Comparison of ENCODE assay signal across 8 cellular contexts in the genomic region with DNA sequence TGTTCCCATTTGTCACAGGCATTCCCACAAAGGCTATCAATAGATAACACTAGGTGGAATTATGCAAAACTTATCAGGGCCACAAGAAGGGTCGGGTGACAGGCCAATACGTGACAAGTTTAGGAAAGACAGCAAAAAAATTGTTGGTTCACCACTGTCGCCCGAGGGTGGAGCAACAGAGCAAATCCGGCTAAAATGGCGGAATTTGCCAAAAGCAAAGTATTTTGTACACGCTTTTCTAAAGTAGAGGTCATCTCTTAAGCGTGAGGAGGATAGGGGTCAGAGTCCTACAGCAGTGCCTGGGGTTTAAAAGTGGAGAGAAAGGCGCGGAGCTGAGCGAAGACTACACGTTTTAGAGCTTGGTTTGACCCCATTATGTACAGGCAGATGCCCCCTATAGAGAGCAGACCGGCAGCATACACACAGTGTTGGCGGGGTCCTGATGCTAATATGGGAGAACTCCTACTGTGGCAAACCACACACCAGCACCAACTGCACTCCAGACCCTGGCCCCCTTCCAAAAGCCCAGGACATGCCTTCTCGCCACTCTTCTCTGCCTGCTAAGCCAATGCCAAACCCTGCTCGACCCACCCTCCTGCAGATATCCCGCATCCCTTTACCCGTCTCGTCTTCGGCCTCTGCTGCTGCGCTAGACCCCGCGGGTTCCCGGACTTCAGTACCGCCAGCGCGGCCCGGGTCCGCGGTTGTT. TPM values are rescaled to one million over a fixed set of nuclear protein-coding genes. Genes with fewer than 3 reads are reported as not detected.
DNase-seq lines count a peak whose midpoint lies in the region; ATAC-seq and TF ChIP-seq lines count a peak whose summit lies in the region.

No MANE protein-coding gene starts in this region.

- H3K79me1 ChIP-seq in neuronal stem cell (ENCODE audit: low read depth, low read length): peaks cover 5% of the 10 kb centered on the region

- H3K23ac ChIP-seq in neuronal stem cell (ENCODE audit: low read depth, low read length, poor library complexity): peak overlapping the region; percentile 98

- peak overlapping the region; percentile 96 for H3K14ac ChIP-seq in neuronal stem cell (ENCODE audit: low read length)

- H3K4me1 ChIP-seq in neuronal stem cell (ENCODE audit: control insufficient read depth in 2 of 2, insufficient read depth in 1 of 2, low read depth in 1 of 2, low read length in 2 of 2): peaks cover 0 to 8% of the 10 kb centered on the region in 2 donors

- no CpG with 5 or more reads among the region's 30 CpGs for WGBS in neuronal stem cell (ENCODE audit: extremely low coverage in 2 of 2, insufficient read length in 2 of 2, insufficient replicate concordance in 1 of 2), 2 donors

- peak overlapping the region; percentile 98 for H3K4me3 Mint-ChIP-seq in WTC11

- peak overlapping the region; percentile 55 for H3K4me2 ChIP-seq in neuronal stem cell (ENCODE audit: insufficient read depth, low read length, poor library complexity, severe bottlenecking)

- H3K36me3 ChIP-seq in MG63 (peaks cover 57% of the 10 kb centered on the region), neuronal stem cell (replicated peaks in 1 of 2; ENCODE audit: control insufficient read depth in 2 of 2, insufficient read depth in 2 of 2, low read length in 2 of 2) (peaks cover 12 to 68% of the 10 kb centered on the region in 2 donors)

- peak overlapping the region; percentile 79 for H4K91ac ChIP-seq in neuronal stem cell (ENCODE audit: low read depth, low read length, poor library complexity)

- CTCF ChIA-PET in WTC11 (lab: Charles Lee): no interaction called here

- H2AFZ ChIP-seq in neuronal stem cell (ENCODE audit: low read length): peak overlapping the region; percentile 87

- no peaks in the 10 kb centered on the region; the same call in 1 of the 2 replicates for H3K27me3 Mint-ChIP-seq in WTC11 (ENCODE audit: low read depth)

- H3K9ac ChIP-seq in neuronal stem cell (ENCODE audit: low read depth, low read length, poor library complexity): peak overlapping the region; percentile 96

- H3K27ac Mint-ChIP-seq in WTC11: peak overlapping the region; percentile 89

- peak overlapping the region; percentile 74 for H2BK120ac ChIP-seq in neuronal stem cell (ENCODE audit: low read depth, low read length)

- H2BK5ac ChIP-seq in neuronal stem cell (ENCODE audit: low read length): peak overlapping the region; percentile 95

- peak; percentile 29; the same call in 2 of the 3 replicates for TF ChIP-seq CTCF in GM12872 (IDR thresholded peaks at IDR 0.05; ENCODE audit: insufficient read depth, low read depth, low read length)
- no peak for TF ChIP-seq CTCF in WTC11 (IDR thresholded peaks at IDR 0.05)
- TF ChIP-seq CTCF in fibroblast of mammary gland (conservative IDR thresholded peaks at IDR 0.05; ENCODE audit: control insufficient read depth, insufficient read depth, low read depth, low read length): peak; percentile 12

- no peak overlapping the region for H2BK15ac ChIP-seq in neuronal stem cell (ENCODE audit: low read length)

- no peak overlapping the region for H4K8ac ChIP-seq in neuronal stem cell (ENCODE audit: low read depth, low read length)

- H3K4ac ChIP-seq in neuronal stem cell (ENCODE audit: low read length): no peak overlapping the region

- no peaks in the 10 kb centered on the region for H3K9me3 ChIP-seq in MG63
- H3K9me3 ChIP-seq in neuronal stem cell (replicated peaks in 1 of 2; ENCODE audit: control insufficient read depth in 2 of 2, insufficient read depth in 1 of 2, low read depth in 1 of 2, low read length in 2 of 2): no peaks in the 10 kb centered on the region

- H3K9me3 Mint-ChIP-seq in WTC11: no peaks in the 10 kb centered on the region

- POLR2A ChIA-PET in WTC11 (lab: Charles Lee): interaction anchor here (0.6 to 1.4 kb wide), 3 partner anchors 21 to 27 kb away, joined by 3 to 5 read pairs (median 4); partner anchors contain the start of gene EXOSC9

- H3K27me3 ChIP-seq in MG63 (no peaks in the 10 kb centered on the region), neuronal stem cell (ENCODE audit: control insufficient read depth in 3 of 3, insufficient read depth in 3 of 3, low read depth in 1 of 3, low read length in 3 of 3) (no peaks in the 10 kb centered on the region)

- peaks cover 42% of the 10 kb centered on the region for H3K36me3 Mint-ChIP-seq in WTC11

- peak; percentile 39 for ATAC-seq in HG02610 (IDR thresholded peaks at IDR 0.05; ENCODE audit: unreplicated experiment)
- ATAC-seq in WTC11: peak; percentile 46

- peaks cover 9% of the 10 kb centered on the region for H3K4me1 Mint-ChIP-seq in WTC11

- H2AK5ac ChIP-seq in neuronal stem cell (ENCODE audit: low read depth, low read length): peak overlapping the region; percentile 70

- H3K18ac ChIP-seq in neuronal stem cell (ENCODE audit: low read length): peak overlapping the region; percentile 94

- peak; percentile 48 for DNase-seq in AG20443 (ENCODE audit: low spot score)
- peak; percentile 68 for DNase-seq in MG63
- DNase-seq in WTC11 (ENCODE audit: low spot score): peak; percentile 12
- DNase-seq in fibroblast of mammary gland (ENCODE audit: low read depth): no peak
- DNase-seq in neuronal stem cell (ENCODE audit: low spot score): peak; percentile 4
- DNase-seq in NCI-H2029 (lab: John Stamatoyannopoulos, UW): no peak

- peak overlapping the region; percentile 89 for H3K4me3 ChIP-seq in MG63
- H3K4me3 ChIP-seq in fibroblast of mammary gland (ENCODE audit: control insufficient read depth, low read depth, low read length): peak overlapping the region; percentile 84
- peak overlapping the region; percentile 93 to 98 for H3K4me3 ChIP-seq in neuronal stem cell (ENCODE audit: low read length in 2 of 2)

- peak overlapping the region; percentile 81 for H3K27ac ChIP-seq in neuronal stem cell (replicated peaks; ENCODE audit: low read length)

- H2BK12ac ChIP-seq in neuronal stem cell (ENCODE audit: low read length): no peak overlapping the region

TF ChIP-seq in WTC11, 78 proteins besides CTCF, POLR2A, EP300 and RAD21 (continues in another document):
- TF ChIP-seq FOXP1 (CRISPR knock-in tag; IDR thresholded peaks at IDR 0.05; ENCODE audit: borderline replicate concordance) (no peak), JUN (CRISPR knock-in tag; IDR thresholded peaks at IDR 0.05) (no peak), ZNF416 (CRISPR knock-in tag; IDR thresholded peaks at IDR 0.05) (no peak), ZBTB43 (CRISPR knock-in tag; IDR thresholded peaks at IDR 0.05) (no peak), TEAD1 (CRISPR knock-in tag; IDR thresholded peaks at IDR 0.05) (no peak)
- TF ChIP-seq, protein P1, sequence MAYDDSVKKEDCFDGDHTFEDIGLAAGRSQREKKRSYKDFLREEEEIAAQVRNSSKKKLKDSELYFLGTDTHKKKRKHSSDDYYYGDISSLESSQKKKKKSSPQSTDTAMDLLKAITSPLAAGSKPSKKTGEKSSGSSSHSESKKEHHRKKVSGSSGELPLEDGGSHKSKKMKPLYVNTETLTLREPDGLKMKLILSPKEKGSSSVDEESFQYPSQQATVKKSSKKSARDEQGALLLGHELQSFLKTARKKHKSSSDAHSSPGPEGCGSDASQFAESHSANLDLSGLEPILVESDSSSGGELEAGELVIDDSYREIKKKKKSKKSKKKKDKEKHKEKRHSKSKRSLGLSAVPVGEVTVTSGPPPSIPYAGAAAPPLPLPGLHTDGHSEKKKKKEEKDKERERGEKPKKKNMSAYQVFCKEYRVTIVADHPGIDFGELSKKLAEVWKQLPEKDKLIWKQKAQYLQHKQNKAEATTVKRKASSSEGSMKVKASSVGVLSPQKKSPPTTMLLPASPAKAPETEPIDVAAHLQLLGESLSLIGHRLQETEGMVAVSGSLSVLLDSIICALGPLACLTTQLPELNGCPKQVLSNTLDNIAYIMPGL (CRISPR knock-in tag; IDR thresholded peaks at IDR 0.05): no peak; the same call in 1 of the 2 replicates

RNA-seq across cellular contexts. Expression of gene CCNA2, which starts 0.7 kb away (rescaled TPM):
- 140 and 157 TPM in 2 replicates for total RNA-seq in MG63 (2014; rRNA removed; shearing (Covaris generic); ENCODE audit: low replicate concordance)
- 77.1 to 95.1 TPM (median 81.1 TPM) in 3 replicates for total RNA-seq in WTC11 (2021)
- polyA plus RNA-seq in neuronal stem cell (2013, experiment 1 of 2): 102 TPM
- polyA plus RNA-seq in neuronal stem cell (2013, experiment 2 of 2): 102 TPM

RNA-seq across cellular contexts. Expression of gene EXOSC9, which starts 21.8 kb away (rescaled TPM):
- 69.5 and 76.5 TPM in 2 replicates for total RNA-seq in MG63 (2014; rRNA removed; shearing (Covaris generic); ENCODE audit: low replicate concordance)
- 37.1 to 50.0 TPM (median 39.1 TPM) in 3 replicates for total RNA-seq in WTC11 (2021)
- polyA plus RNA-seq in neuronal stem cell (2013, experiment 1 of 2): 60.2 TPM
- 59.1 TPM for polyA plus RNA-seq in neuronal stem cell (2013, experiment 2 of 2)

RNA-seq across cellular contexts. Expression of gene BBS7, which starts 47.3 kb away (rescaled TPM):
- total RNA-seq in MG63 (2014; rRNA removed; shearing (Covaris generic); ENCODE audit: low replicate concordance): 2.6 and 8.1 TPM in 2 replicates
- 18.9 to 25.0 TPM (median 20.5 TPM) in 3 replicates for total RNA-seq in WTC11 (2021)
- 24.2 TPM for polyA plus RNA-seq in neuronal stem cell (2013, experiment 1 of 2)
- polyA plus RNA-seq in neuronal stem cell (2013, experiment 2 of 2): 24.2 TPM

RNA-seq across cellular contexts. Expression of gene SMIM43, which starts 58.0 kb away (rescaled TPM):
- total RNA-seq in MG63 (2014; rRNA removed; shearing (Covaris generic); ENCODE audit: low replicate concordance): 2.2 and 3.4 TPM in 2 replicates
- 0.25 to 0.33 TPM (median 0.25 TPM) in 3 replicates for total RNA-seq in WTC11 (2021)
- polyA plus RNA-seq in neuronal stem cell (2013, experiment 1 of 2): 0.06 TPM
- polyA plus RNA-seq in neuronal stem cell (2013, experiment 2 of 2): 0.11 TPM

Comparison
In these comparisons a context has a peak if more than half of its experiments do, and no peak if none do; other contexts are left out.
1. DNase-seq: peak in AG20443 (single experiment), MG63 (single experiment), WTC11 (single experiment) and neuronal stem cell (single experiment); none in fibroblast of mammary gland (single experiment) and NCI-H2029 (single experiment).
2. Peak in every context shown above with its lines, with median percentiles within 50 percentile points of each other: H3K4me3 ChIP-seq.